In genomic region chr3:141955163-141955562, GRCh38 we compare ENCODE assay signal across 11 cellular contexts.
DNase-seq lines count a peak whose midpoint lies in the region; ATAC-seq and TF ChIP-seq lines count a peak whose summit lies in the region.
"Had no signal": no experiment of that assay in that cellular context is flagged by ENCODE, and none has a peak within 500 bp of the region (broad histone marks: within the 10 kb centered on the region; RNA-seq: fewer than 3 reads in every experiment).

No MANE protein-coding gene starts in this region.

- no peaks in the 10 kb centered on the region for H4K20me1 ChIP-seq in BLaER1 treated with 17β-estradiol and CSF1 and Interleukin-3, amounts not matched to agents 10 nM and 100 nM
- H4K20me1 ChIP-seq in neural progenitor cell (ENCODE audit: low read depth), result peaks cover 19% of the 10 kb centered on the region

- H3K4me3 Mint-ChIP-seq in neural progenitor cell, result peak overlapping the region; percentile 18
- H3K4me3 Mint-ChIP-seq: CD4-positive, CD25-positive, alpha-beta regulatory T cell had no signal

- H3K79me2 ChIP-seq in neural progenitor cell (ENCODE audit: low read depth), result no peaks in the 10 kb centered on the region

- intact Hi-C loops in left ventricle myocardium inferior (cut with micrococcal nuclease), result no loop called here

- H3K36me3 Mint-ChIP-seq in neural progenitor cell, result peaks cover 41% of the 10 kb centered on the region
- H3K36me3 Mint-ChIP-seq in activated naive CD4-positive, alpha-beta T cell treated with anti-CD3 and anti-CD28 coated beads, Interleukin-2, amount 50 U/mL, for 72 hours, result peaks cover 3 to 4% of the 10 kb centered on the region in 2 donors

- H2AFZ ChIP-seq in neural progenitor cell (replicated peaks), result no peak overlapping the region

- peaks cover 15% of the 10 kb centered on the region for H3F3A ChIP-seq in neural progenitor cell (ENCODE audit: low read depth)

- peaks cover 2% of the 10 kb centered on the region for H3K9me3 Mint-ChIP-seq in neural progenitor cell
- no peaks in the 10 kb centered on the region for H3K9me3 Mint-ChIP-seq in activated naive CD4-positive, alpha-beta T cell treated with anti-CD3 and anti-CD28 coated beads, Interleukin-2, amount 50 U/mL, for 72 hours

- no peak for TF ChIP-seq CTCF in neural progenitor cell (IDR thresholded peaks at IDR 0.05)
- TF ChIP-seq CTCF in left ventricle myocardium inferior (IDR thresholded peaks at IDR 0.05; ENCODE audit: borderline replicate concordance), result no peak

- H3K4me2 ChIP-seq in BLaER1 treated with 17β-estradiol and CSF1 and Interleukin-3, amounts not matched to agents 10 nM and 100 nM, result peak overlapping the region in 6 of 11 experiments; percentile 2 to 37 (median 14); a peak in 4 of 22 replicates
- peak overlapping the region; percentile 67 for H3K4me2 ChIP-seq in neural progenitor cell

- peaks cover 0 to 61% (median 49%) of the 10 kb centered on the region in 11 experiments; a peak in 19 of 22 replicates for H3K36me3 ChIP-seq in BLaER1 treated with 17β-estradiol and CSF1 and Interleukin-3, amounts not matched to agents 10 nM and 100 nM
- H3K36me3 ChIP-seq in neural progenitor cell (peaks cover 11% of the 10 kb centered on the region), left ventricle myocardium inferior (peaks cover 36% of the 10 kb centered on the region)
- H3K36me3 ChIP-seq: ovary had no signal

- H3K27ac Mint-ChIP-seq in neural progenitor cell, result peak overlapping the region; percentile 39
- H3K27ac Mint-ChIP-seq in activated naive CD4-positive, alpha-beta T cell treated with anti-CD3 and anti-CD28 coated beads, Interleukin-2, amount 50 U/mL, for 72 hours, result no peak overlapping the region

- H3K9me3 ChIP-seq in BLaER1 treated with 17β-estradiol and CSF1 and Interleukin-3, amounts not matched to agents 10 nM and 100 nM (replicated peaks in 1 of 11), result no peaks in the 10 kb centered on the region
- H3K9me3 ChIP-seq in neural progenitor cell (ENCODE audit: low read depth), result no peaks in the 10 kb centered on the region
- H3K9me3 ChIP-seq in left ventricle myocardium inferior (replicated peaks), result no peaks in the 10 kb centered on the region
- H3K9me3 ChIP-seq: ovary had no signal

- no peak overlapping the region for H3K9ac ChIP-seq in BLaER1 treated with 17β-estradiol and CSF1 and Interleukin-3, amounts not matched to agents 10 nM and 100 nM
- no peak overlapping the region for H3K9ac ChIP-seq in neural progenitor cell

- H3K4me3 ChIP-seq in BLaER1 treated with 17β-estradiol and CSF1 and Interleukin-3, amounts not matched to agents 10 nM and 100 nM, result no peak overlapping the region
- H3K4me3 ChIP-seq in neural progenitor cell, result no peak overlapping the region
- no peak overlapping the region for H3K4me3 ChIP-seq in left ventricle myocardium inferior
- H3K4me3 ChIP-seq: ovary had no signal

- 0 out of 22 replicates have a peak overlapping the region, but pooled peaks of 1 of the 11 experiments have one; percentile 32 for H3K27ac ChIP-seq in BLaER1 treated with 17β-estradiol and CSF1 and Interleukin-3, amounts not matched to agents 10 nM and 100 nM
- H3K27ac ChIP-seq in neural progenitor cell (peak overlapping the region; percentile 73), left ventricle myocardium inferior (replicated peaks) (no peak overlapping the region)

- no peaks in the 10 kb centered on the region for H3K27me3 ChIP-seq in BLaER1 treated with 17β-estradiol and CSF1 and Interleukin-3, amounts not matched to agents 10 nM and 100 nM
- H3K27me3 ChIP-seq in neural progenitor cell (no peaks in the 10 kb centered on the region), left ventricle myocardium inferior (ENCODE audit: low read depth) (no peaks in the 10 kb centered on the region)
- H3K27me3 ChIP-seq: ovary had no signal

- DNase-seq in NCI-H82 (lab: John Stamatoyannopoulos, UW) (peak; percentile 70), epidermal melanocyte (ENCODE audit: insufficient read length, low spot score) (peak; percentile 41), neural progenitor cell (ENCODE audit: low spot score) (peak; percentile 57), left ventricle myocardium inferior (no peak), NCI-H1694 (lab: John Stamatoyannopoulos, UW) (no peak)
- no peak for DNase-seq in activated naive CD4-positive, alpha-beta T cell treated with anti-CD3 and anti-CD28 coated beads, Interleukin-2, amount 50 U/mL, for 72 hours (ENCODE audit: low spot score in 2 of 2)
- DNase-seq: CD4-positive, CD25-positive, alpha-beta regulatory T cell; effector memory CD4-positive, alpha-beta T cell; ovary had no signal

- no peaks in the 10 kb centered on the region for H3K27me3 Mint-ChIP-seq in neural progenitor cell (ENCODE audit: insufficient read depth, low read depth)
- H3K27me3 Mint-ChIP-seq: CD4-positive, CD25-positive, alpha-beta regulatory T cell had no signal

- peaks cover 9 to 23% (median 19%) of the 10 kb centered on the region in 10 experiments for H3K4me1 ChIP-seq in BLaER1 treated with 17β-estradiol and CSF1 and Interleukin-3, amounts not matched to agents 10 nM and 100 nM
- H3K4me1 ChIP-seq in neural progenitor cell, result peaks cover 21% of the 10 kb centered on the region
- H3K4me1 ChIP-seq in left ventricle myocardium inferior, result peaks cover 5% of the 10 kb centered on the region

- ATAC-seq in GM18907 (IDR thresholded peaks at IDR 0.05; ENCODE audit: unreplicated experiment), result no peak
- no peak for ATAC-seq in activated naive CD4-positive, alpha-beta T cell treated with anti-CD3 and anti-CD28 coated beads, Interleukin-2, amount 50 U/mL, for 72 hours

- H3K4me1 Mint-ChIP-seq in neural progenitor cell, result peaks cover 31% of the 10 kb centered on the region

Comparison
In these comparisons a context has a peak if more than half of its experiments do, and no peak if none do; other contexts are left out.
1. DNase-seq: peak in NCI-H82 (single experiment), epidermal melanocyte (single experiment) and neural progenitor cell (single experiment); none in left ventricle myocardium inferior (single experiment), NCI-H1694 (single experiment) and activated naive CD4-positive, alpha-beta T cell treated with anti-CD3 and anti-CD28 coated beads, Interleukin-2, amount 50 U/mL, for 72 hours (0 of 2).